In the genomic region with DNA sequence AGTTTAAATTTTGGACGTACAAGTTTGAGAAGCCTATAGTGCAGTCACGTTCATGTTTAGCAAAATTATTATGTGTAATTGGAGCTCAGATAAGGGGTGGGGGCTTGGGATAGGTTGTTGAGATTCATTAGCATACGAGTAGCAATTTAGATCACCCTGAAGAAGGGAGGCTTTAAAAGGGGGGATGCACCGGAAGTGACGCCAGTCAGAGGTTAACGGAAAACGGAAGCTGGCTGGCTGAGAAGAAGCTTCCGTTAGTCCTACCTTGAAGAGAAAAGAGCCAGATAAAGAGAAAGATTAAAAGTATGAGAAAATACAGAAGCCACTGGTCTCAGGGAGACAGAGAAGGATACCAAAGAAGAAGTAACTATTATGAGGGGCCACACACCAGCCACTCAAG, we compare ENCODE assay signal across 12 cellular contexts. TPM values are rescaled to one million over a fixed set of nuclear protein-coding genes. Genes with fewer than 3 reads are reported as not detected.
DNase-seq lines count a peak whose midpoint lies in the region; ATAC-seq, FAIRE-seq and TF ChIP-seq lines count a peak whose summit lies in the region.
"Had no signal": no experiment of that assay in that cellular context is flagged by ENCODE, and none has a peak within 500 bp of the region (broad histone marks: within the 10 kb centered on the region; RNA-seq: fewer than 3 reads in every experiment).

No MANE protein-coding gene starts in this region.

- H3K9ac ChIP-seq in K562 (ENCODE audit: insufficient read depth in 1 of 2, low read depth in 2 of 2, low read length in 2 of 2) = no peak overlapping the region

- H3K4me1 Mint-ChIP-seq in activated naive CD4-positive, alpha-beta T cell treated with anti-CD3 and anti-CD28 coated beads, Interleukin-2, amount 10 ng/mL, durations not matched to agents 7 days and 5 days = peaks cover 26% of the 10 kb centered on the region
- peaks cover 19% of the 10 kb centered on the region for H3K4me1 Mint-ChIP-seq in activated naive CD4-positive, alpha-beta T cell treated with anti-CD3 and anti-CD28 coated beads for 36 hours (ENCODE audit: low read depth)
- peaks cover 18% of the 10 kb centered on the region for H3K4me1 Mint-ChIP-seq in stimulated activated memory B cell treated with anti-CD40 and anti-IgM and Interleukin-4, amounts not matched to agents 10 μg/mL and 1 μg/mL and 100 μg/mL, for 72 hours

- H3K4me3 Mint-ChIP-seq in activated naive CD4-positive, alpha-beta T cell treated with anti-CD3 and anti-CD28 coated beads, Interleukin-2, amount 10 ng/mL, durations not matched to agents 7 days and 5 days = peak overlapping the region; percentile 15
- no peak overlapping the region for H3K4me3 Mint-ChIP-seq in activated naive CD4-positive, alpha-beta T cell treated with anti-CD3 and anti-CD28 coated beads for 36 hours
- peak overlapping the region; percentile 26 for H3K4me3 Mint-ChIP-seq in stimulated activated memory B cell treated with anti-CD40 and anti-IgM and Interleukin-4, amounts not matched to agents 10 μg/mL and 1 μg/mL and 100 μg/mL, for 72 hours

- CTCF ChIA-PET in activated naive CD4-positive, alpha-beta T cell treated with anti-CD3 and anti-CD28 coated beads, Interleukin-2, amount 10 ng/mL, durations not matched to agents 7 days and 5 days (lab: Charles Lee) = interaction anchor here (1.1 kb wide), 1 partner anchor 321 kb away, joined by 4 read pairs; no protein-coding TSS in a partner anchor
- CTCF ChIA-PET in activated naive CD4-positive, alpha-beta T cell treated with anti-CD3 and anti-CD28 coated beads for 36 hours (lab: Charles Lee) = no interaction called here
- CTCF ChIA-PET in K562 (lab: Yijun Ruan, JAX; ENCODE audit: low intra/inter-chr PET ratio) = no interaction called here

- H3K79me2 ChIP-seq in K562 (ENCODE audit: control insufficient read depth, insufficient read depth, low read length) = no peaks in the 10 kb centered on the region

- H3K9me3 ChIP-seq in K562 (replicated peaks; ENCODE audit: control insufficient read depth, insufficient read depth, low read depth, low read length) = no peaks in the 10 kb centered on the region
- H3K9me3 ChIP-seq: thoracic aorta had no signal

- no peaks in the 10 kb centered on the region for H3K36me3 ChIP-seq in K562 (ENCODE audit: control insufficient read depth, insufficient read depth, low read length)
- H3K36me3 ChIP-seq: brain microvascular endothelial cell, spleen, thoracic aorta had no signal

- intact Hi-C loops in activated naive CD4-positive, alpha-beta T cell treated with anti-CD3 and anti-CD28 coated beads for 36 hours (cut with micrococcal nuclease) = loop anchor here (5.0 kb wide), 1 partner anchor 177 kb away; no protein-coding TSS in a partner anchor
- intact Hi-C loops in K562 (cut with micrococcal nuclease) = no loop called here

- no peak overlapping the region for H3K4me3 ChIP-seq in K562

- TF ChIP-seq POLR2A in K562 (conservative IDR thresholded peaks at IDR 0.05) = no peak

- TF ChIP-seq CTCF in K562 (IDR thresholded peaks at IDR 0.05 in 2 of 3, conservative IDR thresholded peaks at IDR 0.05 in 1 of 3; ENCODE audit: insufficient read depth in 2 of 3, low read depth in 1 of 3, low read length in 3 of 3) = no peak

- no peak overlapping the region for H3K4me2 ChIP-seq in K562 (ENCODE audit: insufficient read depth, low read length)

- TF ChIP-seq EP300 in K562 (IDR thresholded peaks at IDR 0.05; ENCODE audit: low read length) = no peak

- no peaks in the 10 kb centered on the region for H4K20me1 ChIP-seq in K562 (replicated peaks; ENCODE audit: control insufficient read depth, insufficient read depth, low read length)

- TF ChIP-seq RAD21 in K562 (CRISPR knock-in tag; conservative IDR thresholded peaks at IDR 0.05 in 1 of 2, IDR thresholded peaks at IDR 0.05 in 1 of 2) = no peak

- DNase-seq in activated naive CD4-positive, alpha-beta T cell treated with anti-CD3 and anti-CD28 coated beads, Interleukin-2, amount 10 ng/mL, durations not matched to agents 7 days and 5 days = no peak
- DNase-seq in activated naive CD4-positive, alpha-beta T cell treated with anti-CD3 and anti-CD28 coated beads for 36 hours = no peak
- DNase-seq in NCI-H2081 treated with DMSO at 0.1 percent for 48 hours (lab: John Stamatoyannopoulos, UW) = peak; percentile 36
- DNase-seq in K562 (ENCODE audit: extremely low read depth in 1 of 4, low spot score in 3 of 4) = no peak
- no peak for DNase-seq in AML-193 (lab: John Stamatoyannopoulos, UW)
- DNase-seq in ureter (ENCODE audit: low spot score) = no peak
- DNase-seq: brain microvascular endothelial cell; effector CD4-positive, alpha-beta T cell; spleen had no signal

- H3K9me1 ChIP-seq in K562 (ENCODE audit: control insufficient read depth, insufficient read depth, low read length) = no peaks in the 10 kb centered on the region

- H3K36me3 Mint-ChIP-seq in activated naive CD4-positive, alpha-beta T cell treated with anti-CD3 and anti-CD28 coated beads, Interleukin-2, amount 10 ng/mL, durations not matched to agents 7 days and 5 days = no peaks in the 10 kb centered on the region
- H3K36me3 Mint-ChIP-seq in activated naive CD4-positive, alpha-beta T cell treated with anti-CD3 and anti-CD28 coated beads for 36 hours (ENCODE audit: low read depth) = no peaks in the 10 kb centered on the region
- H3K36me3 Mint-ChIP-seq in stimulated activated memory B cell treated with anti-CD40 and anti-IgM and Interleukin-4, amounts not matched to agents 10 μg/mL and 1 μg/mL and 100 μg/mL, for 72 hours = no peaks in the 10 kb centered on the region

- in situ Hi-C loops in K562 (cut with MboI) = no loop called here

- H2AFZ ChIP-seq in K562 (ENCODE audit: low read depth, low read length) = 0 out of 2 replicates have a peak overlapping the region, but pooled peaks have one; percentile 99

- no peak overlapping the region for H3K27ac ChIP-seq in K562 (ENCODE audit: extremely low read depth, low read depth, low read length)
- H3K27ac ChIP-seq: brain microvascular endothelial cell had no signal

- H3K27me3 ChIP-seq in K562 (ENCODE audit: control insufficient read depth in 2 of 2, insufficient read depth in 2 of 2, low read length in 2 of 2) = no peaks in the 10 kb centered on the region
- H3K27me3 ChIP-seq: brain microvascular endothelial cell had no signal

- no TSS peak for BruUV-seq in K562 (replicated peaks; lab: Mats Ljungman, UMichigan)

- ATAC-seq in K562 (no peak), HG03432 (IDR thresholded peaks at IDR 0.05; ENCODE audit: unreplicated experiment) (no peak)
- no peak for ATAC-seq in stimulated activated memory B cell treated with anti-CD40 and anti-IgM and Interleukin-4, amounts not matched to agents 10 μg/mL and 1 μg/mL and 100 μg/mL, for 72 hours

- no peak for FAIRE-seq in K562 (lab: Jason Lieb, UNC)

- WGBS in K562 (ENCODE audit: insufficient coverage, low coverage, missing lambda C conversion rate) = 60% methylated on average over 6 of the region's 8 CpGs

- POLR2A ChIA-PET in K562 (lab: Yijun Ruan, JAX) = interaction anchor here (1.6 kb wide), 1 partner anchor 9 kb away, joined by 5 read pairs; no protein-coding TSS in a partner anchor

- H3K27me3 Mint-ChIP-seq in activated naive CD4-positive, alpha-beta T cell treated with anti-CD3 and anti-CD28 coated beads, Interleukin-2, amount 10 ng/mL, durations not matched to agents 7 days and 5 days = peaks cover 3% of the 10 kb centered on the region
- no peaks in the 10 kb centered on the region for H3K27me3 Mint-ChIP-seq in activated naive CD4-positive, alpha-beta T cell treated with anti-CD3 and anti-CD28 coated beads for 36 hours (ENCODE audit: low read depth)
- no peaks in the 10 kb centered on the region for H3K27me3 Mint-ChIP-seq in stimulated activated memory B cell treated with anti-CD40 and anti-IgM and Interleukin-4, amounts not matched to agents 10 μg/mL and 1 μg/mL and 100 μg/mL, for 72 hours

- H3K27ac Mint-ChIP-seq in activated naive CD4-positive, alpha-beta T cell treated with anti-CD3 and anti-CD28 coated beads, Interleukin-2, amount 10 ng/mL, durations not matched to agents 7 days and 5 days = no peak overlapping the region
- no peak overlapping the region for H3K27ac Mint-ChIP-seq in activated naive CD4-positive, alpha-beta T cell treated with anti-CD3 and anti-CD28 coated beads for 36 hours
- peak overlapping the region; percentile 100 for H3K27ac Mint-ChIP-seq in stimulated activated memory B cell treated with anti-CD40 and anti-IgM and Interleukin-4, amounts not matched to agents 10 μg/mL and 1 μg/mL and 100 μg/mL, for 72 hours

- H3K4me1 ChIP-seq in K562 (replicated peaks in 1 of 2; ENCODE audit: control insufficient read depth in 2 of 2, insufficient read depth in 2 of 2, low read length in 2 of 2) = no peaks in the 10 kb centered on the region; a peak in 2 of 5 replicates

- no peaks in the 10 kb centered on the region for H3K9me3 Mint-ChIP-seq in activated naive CD4-positive, alpha-beta T cell treated with anti-CD3 and anti-CD28 coated beads, Interleukin-2, amount 10 ng/mL, durations not matched to agents 7 days and 5 days
- peaks cover 1% of the 10 kb centered on the region for H3K9me3 Mint-ChIP-seq in activated naive CD4-positive, alpha-beta T cell treated with anti-CD3 and anti-CD28 coated beads for 36 hours
- H3K9me3 Mint-ChIP-seq in stimulated activated memory B cell treated with anti-CD40 and anti-IgM and Interleukin-4, amounts not matched to agents 10 μg/mL and 1 μg/mL and 100 μg/mL, for 72 hours = peaks cover 2% of the 10 kb centered on the region

RNA-seq across cellular contexts. Expression of a gene that starts 1.1 kb away (rescaled TPM):
- total RNA-seq in activated naive CD4-positive, alpha-beta T cell treated with anti-CD3 and anti-CD28 coated beads for 36 hours = 10 to 100 TPM; 14.8 to 14.9 TPM
- total RNA-seq in K562 (2011; cell fraction: chromatin; rRNA removed; ENCODE audit: low replicate concordance) = 0.72 and 1.3 TPM in 2 replicates
- total RNA-seq in K562 (2011; cell fraction: nucleolus; rRNA removed) = 0.33 and 0.79 TPM in 2 replicates
- 1.2 and 1.9 TPM in 2 replicates for total RNA-seq in K562 (2011; cell fraction: nucleoplasm; rRNA removed)
- 7.6 and 9.0 TPM in 2 replicates for total RNA-seq in K562 (2014; rRNA removed)
- total RNA-seq in K562 (2014; rRNA removed; fragmentation: Illumina TruSeq; extraction: Trizol) = 15.7 and 19.0 TPM in 2 replicates
- total RNA-seq in K562 (2015; rRNA removed; fragmentation: Illumina TruSeq; extraction: Trizol) = 13.2 and 14.2 TPM in 2 replicates
- 11.0 and 12.6 TPM in 2 replicates for total RNA-seq in K562 (2021)
- polyA plus RNA-seq in K562 (2011; rRNA removed) = 12.4 and 18.6 TPM in 2 replicates
- 3.7 and 6.5 TPM in 2 replicates for polyA plus RNA-seq in K562 (2011; cell fraction: cytosol; rRNA removed)
- polyA plus RNA-seq in K562 (2011; cell fraction: nucleus; rRNA removed) = 2.1 and 2.6 TPM in 2 replicates
- 10.2 and 11.4 TPM in 2 replicates for polyA plus RNA-seq in K562 (2012)
- 12.3 and 14.2 TPM in 2 replicates for polyA plus RNA-seq in K562 (2014; fragmentation: Illumina TruSeq; extraction: Trizol)
- polyA plus RNA-seq in K562 (2014; fragmentation: Nextera tagmentation; extraction: Ambion mirVana) = 10 to 100 TPM; 26.5 to 29.6 TPM
- 6.1 and 9.0 TPM in 2 replicates for polyA plus RNA-seq in K562 (2014; rRNA removed)
- 10.7 and 12.3 TPM in 2 replicates for polyA minus RNA-seq in K562 (2011; rRNA and poly(A)+ RNA removed)
- polyA minus RNA-seq in K562 (2011; cell fraction: cytosol; rRNA and poly(A)+ RNA removed) = 5.5 and 6.9 TPM in 2 replicates
- polyA minus RNA-seq in K562 (2011; cell fraction: nucleus; rRNA and poly(A)+ RNA removed) = 0.94 and 2.8 TPM in 2 replicates
- total RNA-seq in ureter = 10.1 TPM

RNA-seq across cellular contexts. Expression of a gene that starts 53.7 kb away (rescaled TPM):
- not detected for total RNA-seq in activated naive CD4-positive, alpha-beta T cell treated with anti-CD3 and anti-CD28 coated beads for 36 hours
- total RNA-seq in K562 (2011; cell fraction: chromatin; rRNA removed; ENCODE audit: low replicate concordance) = not detected in 2 replicates
- not detected in 2 replicates for total RNA-seq in K562 (2011; cell fraction: nucleolus; rRNA removed)
- total RNA-seq in K562 (2011; cell fraction: nucleoplasm; rRNA removed) = not detected in 2 replicates
- total RNA-seq in K562 (2014; rRNA removed) (0.05 TPM in 1 of 2 replicates, not detected in the other), K562 (2014; rRNA removed; fragmentation: Illumina TruSeq; extraction: Trizol) (not detected in 2 replicates), K562 (2015; rRNA removed; fragmentation: Illumina TruSeq; extraction: Trizol) (not detected in 2 replicates), K562 (2021) (not detected in 2 replicates), ureter (not detected)
- polyA plus RNA-seq in K562 (2011; rRNA removed) (not detected in 2 replicates), K562 (2014; fragmentation: Illumina TruSeq; extraction: Trizol) (not detected in 2 replicates), K562 (2014; fragmentation: Nextera tagmentation; extraction: Ambion mirVana) (under 1 TPM; 0.01 to 0.06 TPM), K562 (2014; rRNA removed) (not detected in 2 replicates)
- polyA plus RNA-seq in K562 (2011; cell fraction: cytosol; rRNA removed) = 0.01 TPM in 1 of 2 replicates, not detected in the other
- polyA plus RNA-seq in K562 (2011; cell fraction: nucleus; rRNA removed) = not detected in 2 replicates
- 0.01 TPM in 1 of 2 replicates, not detected in the other for polyA plus RNA-seq in K562 (2012)
- not detected in 2 replicates for polyA minus RNA-seq in K562 (2011; rRNA and poly(A)+ RNA removed)
- not detected in 2 replicates for polyA minus RNA-seq in K562 (2011; cell fraction: cytosol; rRNA and poly(A)+ RNA removed)
- 0.11 TPM in 1 of 2 replicates, not detected in the other for polyA minus RNA-seq in K562 (2011; cell fraction: nucleus; rRNA and poly(A)+ RNA removed)
- total RNA-seq: thoracic aorta had no signal
- polyA plus RNA-seq: spleen had no signal
